In the genomic region with DNA sequence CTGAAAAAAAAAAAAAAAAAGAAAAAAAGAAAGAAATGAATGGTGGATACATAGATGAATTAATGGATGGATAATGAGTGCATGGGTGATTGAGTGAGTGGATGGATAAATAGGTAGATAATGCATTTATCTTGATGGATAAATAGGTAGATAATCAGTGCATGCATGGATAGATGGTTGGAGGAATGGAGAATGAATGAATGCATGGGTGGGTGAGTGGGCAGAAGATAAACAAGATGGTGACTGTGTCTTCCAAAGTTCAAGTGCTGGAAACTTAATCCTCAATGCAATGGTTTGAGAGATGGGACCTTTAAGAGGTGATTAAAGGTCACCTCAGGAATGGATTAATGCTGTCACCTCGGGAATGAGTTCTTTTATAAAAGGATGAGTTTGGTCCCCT, we compare ENCODE assay signal across 1 cellular context.
TF ChIP-seq lines count a peak whose summit lies in the region.

No MANE protein-coding gene starts in this region.

TF ChIP-seq in HEK293, 187 proteins besides CTCF, POLR2A, EP300 and RAD21 (continued from another document):
- TF ChIP-seq, protein P1, sequence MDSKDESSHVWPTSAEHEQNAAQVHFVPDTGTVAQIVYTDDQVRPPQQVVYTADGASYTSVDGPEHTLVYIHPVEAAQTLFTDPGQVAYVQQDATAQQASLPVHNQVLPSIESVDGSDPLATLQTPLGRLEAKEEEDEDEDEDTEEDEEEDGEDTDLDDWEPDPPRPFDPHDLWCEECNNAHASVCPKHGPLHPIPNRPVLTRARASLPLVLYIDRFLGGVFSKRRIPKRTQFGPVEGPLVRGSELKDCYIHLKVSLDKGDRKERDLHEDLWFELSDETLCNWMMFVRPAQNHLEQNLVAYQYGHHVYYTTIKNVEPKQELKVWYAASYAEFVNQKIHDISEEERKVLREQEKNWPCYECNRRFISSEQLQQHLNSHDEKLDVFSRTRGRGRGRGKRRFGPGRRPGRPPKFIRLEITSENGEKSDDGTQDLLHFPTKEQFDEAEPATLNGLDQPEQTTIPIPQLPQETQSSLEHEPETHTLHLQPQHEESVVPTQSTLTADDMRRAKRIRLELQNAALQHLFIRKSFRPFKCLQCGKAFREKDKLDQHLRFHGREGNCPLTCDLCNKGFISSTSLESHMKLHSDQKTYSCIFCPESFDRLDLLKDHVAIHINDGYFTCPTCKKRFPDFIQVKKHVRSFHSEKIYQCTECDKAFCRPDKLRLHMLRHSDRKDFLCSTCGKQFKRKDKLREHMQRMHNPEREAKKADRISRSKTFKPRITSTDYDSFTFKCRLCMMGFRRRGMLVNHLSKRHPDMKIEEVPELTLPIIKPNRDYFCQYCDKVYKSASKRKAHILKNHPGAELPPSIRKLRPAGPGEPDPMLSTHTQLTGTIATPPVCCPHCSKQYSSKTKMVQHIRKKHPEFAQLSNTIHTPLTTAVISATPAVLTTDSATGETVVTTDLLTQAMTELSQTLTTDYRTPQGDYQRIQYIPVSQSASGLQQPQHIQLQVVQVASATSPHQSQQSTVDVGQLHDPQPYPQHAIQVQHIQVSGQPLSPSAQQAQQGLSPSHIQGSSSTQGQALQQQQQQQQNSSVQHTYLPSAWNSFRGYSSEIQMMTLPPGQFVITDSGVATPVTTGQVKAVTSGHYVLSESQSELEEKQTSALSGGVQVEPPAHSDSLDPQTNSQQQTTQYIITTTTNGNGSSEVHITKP (tag by site-specific recombination; IDR thresholded peaks at IDR 0.05): no peak
- TF ChIP-seq ZNF132 (tag by site-specific recombination; IDR thresholded peaks at IDR 0.05; ENCODE audit: borderline replicate concordance): no peak
- TF ChIP-seq EGR2 (tag by site-specific recombination; IDR thresholded peaks at IDR 0.05; ENCODE audit: low read depth): peak; percentile 95
